ENCODE assay signal across 25 cellular contexts in genomic region chr5:127695336-127695735, GRCh38. TPM values are rescaled to one million over a fixed set of nuclear protein-coding genes. Genes with fewer than 3 reads are reported as not detected.
"Had no signal": no experiment of that assay in that cellular context is flagged by ENCODE, and none has a peak within 500 bp of the region (broad histone marks: within the 10 kb centered on the region; RNA-seq: fewer than 3 reads in every experiment).

No MANE protein-coding gene starts in this region.

- H3K36me3 ChIP-seq: left lung, tibial artery had no signal

- H3K9me3 ChIP-seq: left lung, tibial artery had no signal

- H3K27ac ChIP-seq: left lung, tibial artery had no signal

- DNase-seq: activated CD4-positive, alpha-beta memory T cell treated with anti-CD3 and anti-CD28 coated beads, Interleukin-2, amount 10 ng/mL, durations not matched to agents 7 days and 5 days; activated CD4-positive, alpha-beta T cell treated with anti-CD3 and anti-CD28 coated beads, Interleukin-2, amount 10 ng/mL, durations not matched to agents 24 days and 14 days; activated CD8-positive, alpha-beta memory T cell treated with anti-CD3 and anti-CD28 coated beads, Interleukin-2, amount 10 ng/mL, durations not matched to agents 7 days and 5 days; activated gamma-delta T cell; activated naive CD4-positive, alpha-beta T cell treated with anti-CD3 and anti-CD28 coated beads, Interleukin-2, amount 50 U/mL, for 16 hours; activated naive CD8-positive, alpha-beta T cell treated with anti-CD3 and anti-CD28 coated beads, Interleukin-2, amount 50 U/mL, for 24 hours; effector CD4-positive, alpha-beta T cell; erythroblast; foreskin fibroblast; immature natural killer cell; left lung; mammary epithelial cell; natural killer cell; stimulated activated CD4-positive, alpha-beta T cell treated with anti-CD3 and anti-CD28 coated beads, Interleukin-4, amount 100 ng/mL, for 4 hours; tibial artery had no signal

- H3K4me3 ChIP-seq: left lung, tibial artery had no signal

- ATAC-seq: activated CD4-positive, CD25-positive, alpha-beta regulatory T cell treated with anti-CD3 and anti-CD28 coated beads, Interleukin-2, amount 50 U/mL, for 24 hours; activated CD8-positive, alpha-beta memory T cell treated with anti-CD3 and anti-CD28 coated beads, Interleukin-2, amount 10 ng/mL, durations not matched to agents 7 days and 5 days; activated naive CD8-positive, alpha-beta T cell treated with anti-CD3 and anti-CD28 coated beads, Interleukin-2, amount 50 U/mL, for 24 hours; left lung; natural killer cell had no signal

- H3K27me3 ChIP-seq: left lung, tibial artery had no signal

- H3K4me1 ChIP-seq: left lung, tibial artery had no signal

RNA-seq across cellular contexts. Expression of gene CCDC192, which starts 7.9 kb away (rescaled TPM):
- total RNA-seq: activated CD4-positive, alpha-beta memory T cell treated with anti-CD3 and anti-CD28 coated beads, Interleukin-2, amount 10 ng/mL, durations not matched to agents 7 days and 5 days; activated CD4-positive, alpha-beta T cell treated with anti-CD3 and anti-CD28 coated beads, Interleukin-2, amount 10 ng/mL, durations not matched to agents 24 days and 14 days; activated CD8-positive, alpha-beta memory T cell treated with anti-CD3 and anti-CD28 coated beads, Interleukin-2, amount 10 ng/mL, durations not matched to agents 7 days and 5 days; activated T-helper 1 cell treated with anti-CD3 and anti-CD28 coated beads, Interleukin-12 subunit alpha, Interleukin-12 subunit beta, Interleukin-2, Interleukin-4 antibody, amounts not matched to agents 30 ng/mL and 10 ng/mL and 1 ng/mL, durations not matched to agents 14 hours and 24 hours and 36 hours; fibroblast of lung; glomerular endothelial cell; kidney epithelial cell; left lung; mammary epithelial cell; natural killer cell; osteoblast; progenitor cell of endocrine pancreas; T-helper 2 cell treated with Interferon-gamma antibody and Interleukin-4, amounts not matched to agents 100 ng/mL and 5 ng/mL, for 36 hours had no signal
- polyA plus RNA-seq: fibroblast of lung, immature natural killer cell, mammary epithelial cell had no signal

RNA-seq across cellular contexts. Expression of gene CTXN3, which starts 46.5 kb away (rescaled TPM):
- total RNA-seq: activated CD4-positive, alpha-beta memory T cell treated with anti-CD3 and anti-CD28 coated beads, Interleukin-2, amount 10 ng/mL, durations not matched to agents 7 days and 5 days; activated CD4-positive, alpha-beta T cell treated with anti-CD3 and anti-CD28 coated beads, Interleukin-2, amount 10 ng/mL, durations not matched to agents 24 days and 14 days; activated CD8-positive, alpha-beta memory T cell treated with anti-CD3 and anti-CD28 coated beads, Interleukin-2, amount 10 ng/mL, durations not matched to agents 7 days and 5 days; activated T-helper 1 cell treated with anti-CD3 and anti-CD28 coated beads, Interleukin-12 subunit alpha, Interleukin-12 subunit beta, Interleukin-2, Interleukin-4 antibody, amounts not matched to agents 30 ng/mL and 10 ng/mL and 1 ng/mL, durations not matched to agents 14 hours and 24 hours and 36 hours; fibroblast of lung; glomerular endothelial cell; kidney epithelial cell; left lung; mammary epithelial cell; mesothelial cell of epicardium; natural killer cell; osteoblast; progenitor cell of endocrine pancreas; T-helper 2 cell treated with Interferon-gamma antibody and Interleukin-4, amounts not matched to agents 100 ng/mL and 5 ng/mL, for 36 hours; ureter had no signal
- polyA plus RNA-seq: fibroblast of lung, immature natural killer cell, mammary epithelial cell had no signal
